10 cellular contexts compared by ENCODE assay signal in genomic region chr22:35970601-35971417, GRCh38. TPM values are rescaled to one million over a fixed set of nuclear protein-coding genes. Genes with fewer than 3 reads are reported as not detected.
DNase-seq lines count a peak whose midpoint lies in the region; ATAC-seq and TF ChIP-seq lines count a peak whose summit lies in the region.
"Had no signal": no experiment of that assay in that cellular context is flagged by ENCODE, and none has a peak within 500 bp of the region (broad histone marks: within the 10 kb centered on the region; RNA-seq: fewer than 3 reads in every experiment).

No MANE protein-coding gene starts in this region.

- H3K27ac ChIP-seq in GM23248 (peak overlapping the region; percentile 78), SK-N-SH (ENCODE audit: low read depth in 2 of 2, low read length in 1 of 2) (peak overlapping the region; percentile 96 to 100), left lung (peak overlapping the region; percentile 67 to 85), testis (peak overlapping the region; percentile 16 to 50)

- in situ Hi-C loops in GM23248 (cut with MboI) (no loop called here), G401 (cut with HindIII; ENCODE audit: low sequenced_read_pairs) (no loop called here)

- H3K9ac ChIP-seq in GM23248 (peak overlapping the region; percentile 42), SK-N-SH (peak overlapping the region; percentile 71; the same call in 1 of the 2 replicates)

- DNase-seq in GM23248 (no peak), SK-N-SH (no peak), left lung (no peak), testis (no peak), G401 (ENCODE audit: low spot score) (no peak)
- DNase-seq: activated CD4-positive, CD25-positive, alpha-beta regulatory T cell treated with anti-CD3 and anti-CD28 coated beads, Interleukin-2, amount 50 U/mL, for 72 hours; DMS79 had no signal

- no peak for TF ChIP-seq CTCF in SK-N-SH (IDR thresholded peaks at IDR 0.05)
- no peak for TF ChIP-seq CTCF in left lung (IDR thresholded peaks at IDR 0.05)
- no peak for TF ChIP-seq CTCF in testis (IDR thresholded peaks at IDR 0.05)

- H3F3A ChIP-seq in GM23248 (ENCODE audit: insufficient read depth) (peaks cover 89% of the 10 kb centered on the region), SK-N-SH (replicated peaks; ENCODE audit: insufficient read depth) (peaks cover 68% of the 10 kb centered on the region)

- H3K27me3 ChIP-seq in GM23248 (replicated peaks; ENCODE audit: insufficient read depth) (no peaks in the 10 kb centered on the region), SK-N-SH (ENCODE audit: insufficient read depth) (no peaks in the 10 kb centered on the region), left lung (no peaks in the 10 kb centered on the region), testis (no peaks in the 10 kb centered on the region)
- H3K27me3 ChIP-seq: SJCRH30 had no signal

- peaks cover 78% of the 10 kb centered on the region for H3K4me1 ChIP-seq in GM23248 (ENCODE audit: insufficient read depth)
- peaks cover 69 to 90% of the 10 kb centered on the region in 2 experiments for H3K4me1 ChIP-seq in SK-N-SH (ENCODE audit: control insufficient read depth in 1 of 2, insufficient read depth in 2 of 2, low read depth in 1 of 2, low read length in 1 of 2)
- H3K4me1 ChIP-seq in left lung = peaks cover 23 to 27% of the 10 kb centered on the region in 2 donors
- H3K4me1 ChIP-seq in testis = peaks cover 9% of the 10 kb centered on the region

- WGBS in GM23248 (ENCODE audit: low coverage in 1 of 2, low lambda C conversion rate in 2 of 2, missing lambda C conversion rate in 2 of 2), 2 experiments = 40 to 44% methylated on average over 4 of the region's 4 CpGs
- WGBS in SK-N-SH (ENCODE audit: low lambda C conversion rate) = 48% methylated on average over 4 of the region's 4 CpGs
- WGBS in testis, 2 donors = 70 to 80% methylated on average over 4 of the region's 4 CpGs

- H3K9me2 ChIP-seq in GM23248 (ENCODE audit: insufficient read depth) (no peaks in the 10 kb centered on the region), SK-N-SH (no peaks in the 10 kb centered on the region)

- H3K79me2 ChIP-seq in GM23248 (ENCODE audit: insufficient read depth) = peaks cover 84% of the 10 kb centered on the region
- H3K79me2 ChIP-seq in SK-N-SH (ENCODE audit: insufficient read depth) = peaks cover 77% of the 10 kb centered on the region

- TF ChIP-seq POLR2A in testis (IDR thresholded peaks at IDR 0.05) = no peak

- ATAC-seq in left lung (no peak), GM18519 (IDR thresholded peaks at IDR 0.05; ENCODE audit: low FRiP score, unreplicated experiment) (no peak), GM21381 (IDR thresholded peaks at IDR 0.05; ENCODE audit: unreplicated experiment) (no peak)

- TF ChIP-seq EP300 in SK-N-SH (IDR thresholded peaks at IDR 0.05; ENCODE audit: borderline replicate concordance in 1 of 2, low read depth in 1 of 2, low read length in 1 of 2) = no peak

- no peaks in the 10 kb centered on the region for H3K36me3 ChIP-seq in GM23248 (ENCODE audit: low read depth)
- H3K36me3 ChIP-seq in SK-N-SH (replicated peaks in 1 of 2; ENCODE audit: control insufficient read depth in 1 of 2, insufficient read depth in 2 of 2, low read length in 1 of 2) = no peaks in the 10 kb centered on the region
- H3K36me3 ChIP-seq in left lung = no peaks in the 10 kb centered on the region
- no peaks in the 10 kb centered on the region for H3K36me3 ChIP-seq in testis (ENCODE audit: low read depth, missing control alignments)
- H3K36me3 ChIP-seq: SJCRH30 had no signal

- CTCF ChIA-PET in SK-N-SH (lab: Yijun Ruan, JAX) = interaction anchor here (1.0 to 7.6 kb wide), 7 partner anchors 8 to 96 kb away, joined by 3 to 51 read pairs (median 4); no protein-coding TSS in a partner anchor

- H4K20me1 ChIP-seq in GM23248 (ENCODE audit: insufficient read depth) = no peaks in the 10 kb centered on the region
- H4K20me1 ChIP-seq in SK-N-SH (ENCODE audit: insufficient read depth) = peaks cover 3% of the 10 kb centered on the region; the same call in 1 of the 2 replicates

- H3K4me3 ChIP-seq in GM23248 = peak overlapping the region; percentile 55
- peak overlapping the region; percentile 19 to 45; a peak in 2 of 4 replicates for H3K4me3 ChIP-seq in SK-N-SH (ENCODE audit: low read depth in 2 of 2, low read length in 1 of 2)
- no peak overlapping the region for H3K4me3 ChIP-seq in left lung
- H3K4me3 ChIP-seq in testis = no peak overlapping the region
- H3K4me3 ChIP-seq: SJCRH30 had no signal

- intact Hi-C loops in left lung (cut with DNase I) = no loop called here
- intact Hi-C loops in testis (cut with DNase I; ENCODE audit: low total_unique reads) = no loop called here

- H3K9me3 ChIP-seq in GM23248 (ENCODE audit: low read depth) = no peaks in the 10 kb centered on the region
- no peaks in the 10 kb centered on the region for H3K9me3 ChIP-seq in SK-N-SH
- no peaks in the 10 kb centered on the region for H3K9me3 ChIP-seq in left lung
- H3K9me3 ChIP-seq in testis = no peaks in the 10 kb centered on the region
- H3K9me3 ChIP-seq: SJCRH30 had no signal

- POLR2A ChIA-PET in SK-N-SH (lab: Yijun Ruan, JAX) = interaction anchor here (0.6 to 1.7 kb wide), 7 partner anchors 9 to 65 kb away, joined by 3 to 12 read pairs (median 6); no protein-coding TSS in a partner anchor

- TF ChIP-seq RAD21 in SK-N-SH (IDR thresholded peaks at IDR 0.05; ENCODE audit: low read length) = no peak

- H2AFZ ChIP-seq in GM23248 = no peak overlapping the region
- H2AFZ ChIP-seq in SK-N-SH (ENCODE audit: low read depth) = no peak overlapping the region

- H3K4me2 ChIP-seq in GM23248 (ENCODE audit: unreplicated experiment) (peak overlapping the region; percentile 83), SK-N-SH (peak overlapping the region; percentile 71)

TF ChIP-seq in SK-N-SH, 30 proteins besides CTCF, POLR2A, EP300 and RAD21:
- TF ChIP-seq NFIC (IDR thresholded peaks at IDR 0.05; ENCODE audit: borderline replicate concordance) (0 out of 2 replicates have a peak, but pooled peaks have one; percentile 13), MEF2A (IDR thresholded peaks at IDR 0.05; ENCODE audit: borderline replicate concordance, low read depth) (peak; percentile 7; the same call in 1 of the 2 replicates), TEAD4 (IDR thresholded peaks at IDR 0.05; ENCODE audit: borderline replicate concordance, insufficient read depth) (no peak)

RNA-seq across cellular contexts. Expression of gene RBFOX2, which starts 57.8 kb away (rescaled TPM):
- 136 and 139 TPM in 2 replicates for total RNA-seq in GM23248 (2014; rRNA removed; shearing (Covaris generic))
- polyA plus RNA-seq in GM23248 (2016; fragmentation: Nextera tagmentation; extraction: Ambion mirVana) (127 and 135 TPM in 2 replicates), SK-N-SH (2012; rRNA removed) (115 and 151 TPM in 2 replicates), testis (ENCODE audit: insufficient read depth, low read depth, low replicate concordance) (53.4 TPM)
- 92.8 and 114 TPM in 2 replicates for polyA plus RNA-seq in SK-N-SH (2012; cell fraction: cytosol; rRNA removed)
- 125 and 168 TPM in 2 replicates for polyA plus RNA-seq in SK-N-SH (2012; cell fraction: nucleus; rRNA removed)
- total RNA-seq in left lung (10 to 100 TPM; 63.1 to 91.3 TPM), testis (10 to 100 TPM; 63.9 to 85.2 TPM)
- total RNA-seq in G401 (2014; rRNA removed; shearing (Covaris generic)) = 40.8 and 62.2 TPM in 2 replicates

Comparison
In these comparisons a context has a peak if more than half of its experiments do, and no peak if none do; other contexts are left out.
1. H3K27ac ChIP-seq: peak in every context shown above with its lines; median percentile 98 in SK-N-SH; 78 in GM23248; 76 in left lung; 33 in testis.
2. H3K4me3 ChIP-seq: peak in GM23248 (single experiment) and SK-N-SH (2 of 2); none in left lung (0 of 2) and testis (0 of 2).